23 cellular contexts compared by ENCODE assay signal in genomic region chr10:71575934-71576801, GRCh38.
DNase-seq lines count a peak whose midpoint lies in the region; TF ChIP-seq lines count a peak whose summit lies in the region.
"Had no signal": no experiment of that assay in that cellular context is flagged by ENCODE, and none has a peak within 500 bp of the region (broad histone marks: within the 10 kb centered on the region; RNA-seq: fewer than 3 reads in every experiment).

No MANE protein-coding gene starts in this region.

- H3K27ac ChIP-seq in mesendoderm (ENCODE audit: low read depth, low read length) (no peak overlapping the region), WERI-Rb-1 (no peak overlapping the region)
- H3K27ac ChIP-seq: foreskin keratinocyte, hepatocyte, Peyer's patch, sigmoid colon, suprapubic skin, vagina had no signal

- no peak overlapping the region for H3K4me2 ChIP-seq in mesendoderm (ENCODE audit: low read length)
- H3K4me2 ChIP-seq: hepatocyte had no signal

- H3K27me3 ChIP-seq in H7 (ENCODE audit: control insufficient read depth, insufficient read depth, low read length) = no peaks in the 10 kb centered on the region
- H3K27me3 ChIP-seq in mesendoderm (ENCODE audit: insufficient read depth, low read length, poor library complexity) = no peaks in the 10 kb centered on the region
- no peaks in the 10 kb centered on the region for H3K27me3 ChIP-seq in WERI-Rb-1 (ENCODE audit: insufficient read depth, low read depth, severe bottlenecking)
- H3K27me3 ChIP-seq: foreskin keratinocyte, hepatocyte, Peyer's patch, sigmoid colon, suprapubic skin, vagina had no signal

- H3K36me3 ChIP-seq in H7 (replicated peaks; ENCODE audit: control insufficient read depth, insufficient read depth, low read length) = no peaks in the 10 kb centered on the region
- H3K36me3 ChIP-seq in mesendoderm (ENCODE audit: control insufficient read depth, insufficient read depth, low read length) = no peaks in the 10 kb centered on the region
- peaks cover 93% of the 10 kb centered on the region for H3K36me3 ChIP-seq in WERI-Rb-1
- H3K36me3 ChIP-seq: Peyer's patch, sigmoid colon, suprapubic skin, vagina had no signal

- H3K79me1 ChIP-seq in mesendoderm (ENCODE audit: low read length) = no peaks in the 10 kb centered on the region

- H3K9me3 ChIP-seq in WERI-Rb-1 (ENCODE audit: severe bottlenecking) = no peaks in the 10 kb centered on the region
- H3K9me3 ChIP-seq: Peyer's patch, sigmoid colon, suprapubic skin, vagina had no signal

- H3K9ac ChIP-seq in mesendoderm (ENCODE audit: low read length) = no peak overlapping the region

- WGBS in mesendoderm (ENCODE audit: extremely low coverage, insufficient coverage, low lambda C conversion rate) = no CpG with 5 or more reads among the region's 16 CpGs

- no peak overlapping the region for H4K8ac ChIP-seq in mesendoderm (ENCODE audit: low read depth, low read length)

- peaks cover 2% of the 10 kb centered on the region for H3K4me1 ChIP-seq in mesendoderm (ENCODE audit: control insufficient read depth, low read depth, low read length)
- H3K4me1 ChIP-seq: foreskin keratinocyte, Peyer's patch, sigmoid colon had no signal

- H2BK120ac ChIP-seq in mesendoderm (ENCODE audit: low read depth, low read length) = no peak overlapping the region

- H3K23ac ChIP-seq in mesendoderm (ENCODE audit: low read length) = no peak overlapping the region

- no peak overlapping the region for H2AK5ac ChIP-seq in mesendoderm (ENCODE audit: low read length)

- H3K4ac ChIP-seq in mesendoderm (ENCODE audit: low read depth, low read length) = no peak overlapping the region

- H3K79me2 ChIP-seq in mesendoderm (ENCODE audit: control insufficient read depth, insufficient read depth, low read length) = no peaks in the 10 kb centered on the region
- H3K79me2 ChIP-seq: hepatocyte had no signal

- no peak overlapping the region for H3K4me3 ChIP-seq in H7 (ENCODE audit: insufficient read depth, low read depth, low read length)
- H3K4me3 ChIP-seq in mesendoderm (ENCODE audit: low read length) = no peak overlapping the region
- no peak overlapping the region for H3K4me3 ChIP-seq in WERI-Rb-1 (ENCODE audit: low read depth, low read length)
- H3K4me3 ChIP-seq: hepatocyte, Peyer's patch, sigmoid colon, suprapubic skin, vagina had no signal

- TF ChIP-seq CTCF in WERI-Rb-1 (IDR thresholded peaks at IDR 0.05; ENCODE audit: low read depth, low read length) = no peak

- DNase-seq in NCI-H1417 (lab: John Stamatoyannopoulos, UW) (peak; percentile 61 to 85 (median 67)), NCI-H1417 treated with DMSO at 0.1 percent for 48 hours (lab: John Stamatoyannopoulos, UW) (no peak), H7 (peak; percentile 69), NCI-H510A (lab: John Stamatoyannopoulos, UW) (peak; percentile 94), mesendoderm (peak; percentile 25), HCEC 1CT (no peak), NCI-H1048 (lab: John Stamatoyannopoulos, UW) (no peak), WERI-Rb-1 (no peak)
- DNase-seq: 8988T; activated B cell treated with CpG ODN at 0.5 μM for 24 hours; activated CD4-positive, alpha-beta memory T cell treated with anti-CD3 and anti-CD28 coated beads, Interleukin-2, amount 10 ng/mL, durations not matched to agents 7 days and 5 days; AML-193; amniotic stem cell; erythroblast; foreskin keratinocyte; NCI-H2081 treated with DMSO at 0.1 percent for 48 hours; NCI-H748 treated with DMSO at 0.1 percent for 48 hours; occipital lobe; sigmoid colon had no signal

- no peak overlapping the region for H3K56ac ChIP-seq in mesendoderm (ENCODE audit: low read length)

- no peak overlapping the region for H2BK15ac ChIP-seq in mesendoderm (replicated peaks; ENCODE audit: low read depth)

- no peak overlapping the region for H4K5ac ChIP-seq in mesendoderm (ENCODE audit: low read length)

- H2BK5ac ChIP-seq in mesendoderm (ENCODE audit: low read length) = no peak overlapping the region

- H3K18ac ChIP-seq in mesendoderm (ENCODE audit: low read length) = no peak overlapping the region

Comparison
In these comparisons a context has a peak if more than half of its experiments do, and no peak if none do; other contexts are left out.
1. DNase-seq: peak in NCI-H1417 (3 of 3), H7 (single experiment), NCI-H510A (single experiment) and mesendoderm (single experiment); none in NCI-H1417 treated with DMSO at 0.1 percent for 48 hours (single experiment), HCEC 1CT (single experiment), NCI-H1048 (single experiment) and WERI-Rb-1 (single experiment).